7 cellular contexts compared by ENCODE assay signal in genomic region chr7:145812218-145812617, GRCh38.
"Had no signal": no experiment of that assay in that cellular context is flagged by ENCODE, and none has a peak within 500 bp of the region (broad histone marks: within the 10 kb centered on the region; RNA-seq: fewer than 3 reads in every experiment).

No MANE protein-coding gene starts in this region.

- H3K9ac ChIP-seq: GM23248 had no signal

- DNase-seq: GM23248, GOT3, H9, HCEC 1CT, IMR-90, KBM-7 had no signal

- H2AFZ ChIP-seq: GM23248 had no signal

- H3K27ac ChIP-seq: GM23248 had no signal

- FAIRE-seq: HTR-8/SVneo had no signal

- H3K4me3 ChIP-seq: GM23248 had no signal
